Comparison of ENCODE assay signal across 8 cellular contexts in genomic region chr5:126450388-126450787, GRCh38. TPM values are rescaled to one million over a fixed set of nuclear protein-coding genes. Genes with fewer than 3 reads are reported as not detected.
DNase-seq lines count a peak whose midpoint lies in the region; ATAC-seq and TF ChIP-seq lines count a peak whose summit lies in the region.

No MANE protein-coding gene starts in this region.

- no peak for TF ChIP-seq CTCF in osteocyte (IDR thresholded peaks at IDR 0.05)

- peaks cover 9% of the 10 kb centered on the region for H3K36me3 Mint-ChIP-seq in activated naive CD4-positive, alpha-beta T cell treated with anti-CD3 and anti-CD28 coated beads, Interleukin-2, amount 50 U/mL, for 24 hours
- peaks cover 5% of the 10 kb centered on the region for H3K36me3 Mint-ChIP-seq in activated naive CD8-positive, alpha-beta T cell treated with anti-CD3 and anti-CD28 coated beads, Interleukin-2, amount 50 U/mL, for 24 hours (ENCODE audit: low read depth)
- peaks cover 52% of the 10 kb centered on the region for H3K36me3 Mint-ChIP-seq in osteocyte (ENCODE audit: unreplicated experiment)

- no peaks in the 10 kb centered on the region for H3K27me3 Mint-ChIP-seq in activated naive CD4-positive, alpha-beta T cell treated with anti-CD3 and anti-CD28 coated beads, Interleukin-2, amount 50 U/mL, for 24 hours
- H3K27me3 Mint-ChIP-seq in activated naive CD8-positive, alpha-beta T cell treated with anti-CD3 and anti-CD28 coated beads, Interleukin-2, amount 50 U/mL, for 24 hours = no peaks in the 10 kb centered on the region
- no peaks in the 10 kb centered on the region for H3K27me3 Mint-ChIP-seq in osteocyte (ENCODE audit: unreplicated experiment)

- H3K9me3 Mint-ChIP-seq in activated naive CD4-positive, alpha-beta T cell treated with anti-CD3 and anti-CD28 coated beads, Interleukin-2, amount 50 U/mL, for 24 hours = no peaks in the 10 kb centered on the region
- no peaks in the 10 kb centered on the region for H3K9me3 Mint-ChIP-seq in activated naive CD8-positive, alpha-beta T cell treated with anti-CD3 and anti-CD28 coated beads, Interleukin-2, amount 50 U/mL, for 24 hours
- no peaks in the 10 kb centered on the region for H3K9me3 Mint-ChIP-seq in osteocyte (ENCODE audit: unreplicated experiment)

- peak overlapping the region; percentile 93 for H3K4me3 Mint-ChIP-seq in activated naive CD4-positive, alpha-beta T cell treated with anti-CD3 and anti-CD28 coated beads, Interleukin-2, amount 50 U/mL, for 24 hours
- peak overlapping the region; percentile 76 for H3K4me3 Mint-ChIP-seq in activated naive CD8-positive, alpha-beta T cell treated with anti-CD3 and anti-CD28 coated beads, Interleukin-2, amount 50 U/mL, for 24 hours
- no peak overlapping the region for H3K4me3 Mint-ChIP-seq in osteocyte (ENCODE audit: unreplicated experiment)

- peak overlapping the region; percentile 100 for H3K27ac Mint-ChIP-seq in activated naive CD4-positive, alpha-beta T cell treated with anti-CD3 and anti-CD28 coated beads, Interleukin-2, amount 50 U/mL, for 24 hours
- peak overlapping the region; percentile 93 for H3K27ac Mint-ChIP-seq in activated naive CD8-positive, alpha-beta T cell treated with anti-CD3 and anti-CD28 coated beads, Interleukin-2, amount 50 U/mL, for 24 hours
- H3K27ac Mint-ChIP-seq in osteocyte (ENCODE audit: unreplicated experiment) = peak overlapping the region; percentile 91

- ATAC-seq in HG03095 (IDR thresholded peaks at IDR 0.05; ENCODE audit: unreplicated experiment) = peak; percentile 63
- peak; percentile 31 for ATAC-seq in activated naive CD8-positive, alpha-beta T cell treated with anti-CD3 and anti-CD28 coated beads, Interleukin-2, amount 50 U/mL, for 24 hours
- no peak for ATAC-seq in esophagus mucosa

- peaks cover 84% of the 10 kb centered on the region for H3K4me1 Mint-ChIP-seq in activated naive CD4-positive, alpha-beta T cell treated with anti-CD3 and anti-CD28 coated beads, Interleukin-2, amount 50 U/mL, for 24 hours
- peaks cover 69% of the 10 kb centered on the region for H3K4me1 Mint-ChIP-seq in activated naive CD8-positive, alpha-beta T cell treated with anti-CD3 and anti-CD28 coated beads, Interleukin-2, amount 50 U/mL, for 24 hours
- peaks cover 79% of the 10 kb centered on the region for H3K4me1 Mint-ChIP-seq in osteocyte (ENCODE audit: unreplicated experiment)

- no peak for DNase-seq in activated naive CD4-positive, alpha-beta T cell treated with Interleukin-2 at 50 U/mL for 16 hours
- no peak for DNase-seq in activated naive CD8-positive, alpha-beta T cell treated with anti-CD3 and anti-CD28 coated beads, Interleukin-2, amount 50 U/mL, for 24 hours
- DNase-seq in osteocyte (ENCODE audit: extremely low spot score, unreplicated experiment) (no peak), dermis blood vessel endothelial cell (no peak), SIG-M5 (lab: John Stamatoyannopoulos, UW) (no peak)

RNA-seq across cellular contexts. Expression of gene GRAMD2B, which starts 27.2 kb away (rescaled TPM):
- 78.2 and 93.7 TPM in 2 replicates for total RNA-seq in osteocyte
- total RNA-seq in dermis blood vessel endothelial cell = 7.3 and 13.9 TPM in 2 replicates
- 8.5 TPM for total RNA-seq in esophagus mucosa
